In the genomic region with DNA sequence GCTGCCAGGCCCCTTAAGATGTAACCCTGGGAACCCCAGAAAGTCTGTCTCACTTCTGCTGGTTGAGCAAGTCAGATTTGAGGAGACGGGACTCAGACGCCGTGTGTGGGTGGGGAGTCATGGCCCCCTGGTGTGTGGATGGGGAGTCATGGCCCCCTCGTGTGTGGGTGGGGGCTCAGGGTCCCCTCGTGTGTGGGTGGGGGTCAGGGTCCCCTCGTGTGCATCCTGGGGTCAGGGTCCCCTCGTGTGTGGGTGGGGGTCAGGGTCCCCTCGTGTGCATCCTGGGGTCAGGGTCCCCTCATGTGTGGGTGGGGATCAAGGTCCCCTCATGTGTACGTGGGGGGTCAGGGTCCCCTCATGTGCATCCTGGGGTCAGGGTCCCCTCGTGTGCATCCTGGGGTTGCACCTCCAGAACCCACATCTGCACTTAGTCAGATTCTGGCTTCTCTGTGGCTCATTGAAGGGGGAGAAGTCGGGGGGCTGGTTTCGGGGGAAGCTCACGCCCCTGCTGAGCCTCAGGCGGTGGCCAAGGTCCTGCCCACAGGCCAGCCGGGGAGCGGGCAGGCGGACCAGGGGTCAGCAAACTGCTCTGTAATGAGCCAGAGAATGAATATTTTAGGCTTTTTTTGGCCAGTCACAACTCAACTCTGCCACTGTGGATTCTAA, we compare ENCODE assay signal across 14 cellular contexts. TPM values are rescaled to one million over a fixed set of nuclear protein-coding genes. Genes with fewer than 3 reads are reported as not detected.
A peak's percentile ranks its signal among the peaks of the same experiment; 100 is the strongest.
DNase-seq lines count a peak whose midpoint lies in the region; ATAC-seq, FAIRE-seq and TF ChIP-seq lines count a peak whose summit lies in the region.
"Had no signal": no experiment of that assay in that cellular context is flagged by ENCODE, and none has a peak within 500 bp of the region (broad histone marks: within the 10 kb centered on the region; RNA-seq: fewer than 3 reads in every experiment).

No MANE protein-coding gene starts in this region.

- H3K36me3 Mint-ChIP-seq in type B pancreatic cell, result no peaks in the 10 kb centered on the region

- H3K4me1 Mint-ChIP-seq in type B pancreatic cell (ENCODE audit: unreplicated experiment), result peaks cover 9% of the 10 kb centered on the region

- no peaks in the 10 kb centered on the region for H3K9me3 Mint-ChIP-seq in type B pancreatic cell
- H3K9me3 Mint-ChIP-seq: activated T-cell treated with anti-CD3 and anti-CD28 coated beads, Interleukin-2, amount 50 U/mL, for 24 hours; nephron had no signal

- H3K9me3 ChIP-seq in SJSA1 (replicated peaks) (no peaks in the 10 kb centered on the region), kidney (ENCODE audit: control insufficient read depth in 1 of 2, low read length in 2 of 2) (no peaks in the 10 kb centered on the region)

- no peak for FAIRE-seq in kidney (lab: Jason Lieb, UNC)

- no peaks in the 10 kb centered on the region for H3K27me3 ChIP-seq in SJSA1 (replicated peaks)

- H3K4me3 ChIP-seq in SJSA1 (no peak overlapping the region), kidney (ENCODE audit: low read length in 2 of 2) (no peak overlapping the region)
- H3K4me3 ChIP-seq: dorsolateral prefrontal cortex had no signal

- intact Hi-C loops in kidney (cut with DNase I), result no loop called here
- intact Hi-C loops in sciatic nerve (cut with DNase I), result no loop called here

- H3K27ac Mint-ChIP-seq in type B pancreatic cell, result no peak overlapping the region
- H3K27ac Mint-ChIP-seq: activated T-cell treated with anti-CD3 and anti-CD28 coated beads, Interleukin-2, amount 50 U/mL, for 24 hours had no signal

- peaks cover 94% of the 10 kb centered on the region for H3K4me1 ChIP-seq in SJSA1 (replicated peaks)
- H3K4me1 ChIP-seq in kidney (ENCODE audit: control insufficient read depth in 1 of 2, insufficient read depth in 1 of 2, low read depth in 1 of 2, low read length in 2 of 2), result peaks cover 30 to 43% of the 10 kb centered on the region in 2 donors

- H3K36me3 ChIP-seq in SJSA1, result peaks cover 5% of the 10 kb centered on the region; the same call in 1 of the 2 replicates
- H3K36me3 ChIP-seq in kidney (ENCODE audit: control insufficient read depth in 1 of 2, insufficient read depth in 2 of 2, low read length in 2 of 2), result no peaks in the 10 kb centered on the region

- no peaks in the 10 kb centered on the region for H3K27me3 Mint-ChIP-seq in type B pancreatic cell
- H3K27me3 Mint-ChIP-seq: activated T-cell treated with anti-CD3 and anti-CD28 coated beads, Interleukin-2, amount 50 U/mL, for 24 hours had no signal

- H3K27ac ChIP-seq in SJSA1 (peak overlapping the region; percentile 96), kidney (ENCODE audit: low read depth in 2 of 2, low read length in 2 of 2) (peak overlapping the region; percentile 42 to 90)

- DNase-seq in AG08395 (ENCODE audit: low spot score) (peak; percentile 49), SJSA1 (ENCODE audit: low read depth in 1 of 2, low spot score in 2 of 2) (peak in 1 of 2 experiments; percentile 30), kidney (no peak), sciatic nerve (ENCODE audit: low spot score) (peak; percentile 46), NCI-H524 treated with DMSO at 0.1 percent for 48 hours (lab: John Stamatoyannopoulos, UW) (no peak), type B pancreatic cell (ENCODE audit: extremely low spot score, unreplicated experiment) (no peak)
- no peak for DNase-seq in effector CD4-positive, alpha-beta T cell
- DNase-seq: activated T-cell treated with anti-CD3 and anti-CD28 coated beads, Interleukin-2, amount 50 U/mL, for 24 hours; amygdala; NCI-H2227 treated with DMSO at 0.1 percent for 48 hours; stimulated activated CD4-positive, alpha-beta T cell treated with anti-CD3 and anti-CD28 coated beads, Interleukin-12 subunit alpha, Interleukin-12 subunit beta, amount 100 ng/mL, for 4 hours had no signal

- H3K4me3 Mint-ChIP-seq in type B pancreatic cell, result no peak overlapping the region
- H3K4me3 Mint-ChIP-seq: activated T-cell treated with anti-CD3 and anti-CD28 coated beads, Interleukin-2, amount 50 U/mL, for 24 hours; nephron had no signal

- H3K9ac ChIP-seq in kidney (ENCODE audit: low read length in 2 of 2), result no peak overlapping the region

- ATAC-seq in sciatic nerve, result no peak
- ATAC-seq in activated CD4-positive, CD25-positive, alpha-beta regulatory T cell treated with anti-CD3 and anti-CD28 coated beads, Interleukin-2, amount 50 U/mL, for 24 hours, result no peak

- no peak for TF ChIP-seq CTCF in kidney (IDR thresholded peaks at IDR 0.05; ENCODE audit: borderline replicate concordance, extremely low read depth, insufficient read depth)
- TF ChIP-seq CTCF in type B pancreatic cell (conservative IDR thresholded peaks at IDR 0.05), result no peak

RNA-seq across cellular contexts. Expression of a gene that starts 33.4 kb away (rescaled TPM):
- 32.6 and 42.0 TPM in 2 replicates for total RNA-seq in SJSA1 (2014; rRNA removed; shearing (Covaris generic))
- total RNA-seq in kidney (30.2 TPM), sciatic nerve (44.2 TPM), type B pancreatic cell (ENCODE audit: low replicate concordance) (42.5 and 52.8 TPM in 2 replicates)
- 18.3 TPM for polyA plus RNA-seq in kidney (ENCODE audit: insufficient read depth, low read depth, low replicate concordance)

Comparison
In these comparisons a context has a peak if more than half of its experiments do, and no peak if none do; other contexts are left out.
1. DNase-seq: peak in AG08395 (single experiment) and sciatic nerve (single experiment); none in kidney (single experiment), NCI-H524 treated with DMSO at 0.1 percent for 48 hours (single experiment), effector CD4-positive, alpha-beta T cell (single experiment) and type B pancreatic cell (single experiment).